ENCODE assay signal across 1 cellular context in genomic region chr9:129109952-129110739, GRCh38.
TF ChIP-seq lines count a peak whose summit lies in the region.

No MANE protein-coding gene starts in this region.

TF ChIP-seq in K562, 482 proteins besides CTCF, POLR2A, EP300 and RAD21 (continued from another document and continues in another):
- TF ChIP-seq CHD7 (IDR thresholded peaks at IDR 0.05; ENCODE audit: low read depth, low read length) (no peak), DPF2 (IDR thresholded peaks at IDR 0.05) (no peak), CXXC5 (CRISPR knock-in tag; IDR thresholded peaks at IDR 0.05) (peak; percentile 67), SFPQ (IDR thresholded peaks at IDR 0.05; ENCODE audit: low read depth, low read length) (no peak), CTCFL (IDR thresholded peaks at IDR 0.05; ENCODE audit: borderline replicate concordance, insufficient read depth, low read depth, low read length, poor library complexity, severe bottlenecking) (no peak), ZNF778 (CRISPR knock-in tag; IDR thresholded peaks at IDR 0.05) (no peak), E2F5 (CRISPR knock-in tag; IDR thresholded peaks at IDR 0.05) (0 out of 2 replicates have a peak, but pooled peaks have one; percentile 56), SREBF2 (CRISPR knock-in tag; IDR thresholded peaks at IDR 0.05) (no peak), CC2D1A (IDR thresholded peaks at IDR 0.05) (no peak), GATAD2B (IDR thresholded peaks at IDR 0.05; ENCODE audit: borderline replicate concordance) (no peak), CGGBP1 (CRISPR knock-in tag; IDR thresholded peaks at IDR 0.05) (no peak), DLX4 (CRISPR knock-in tag; IDR thresholded peaks at IDR 0.05) (no peak), SRSF9 (IDR thresholded peaks at IDR 0.05; ENCODE audit: borderline replicate concordance, low read depth, low read length) (no peak), RBM39 (optimal IDR thresholded peaks at IDR 0.05; ENCODE audit: low read depth, low read length) (no peak), ZNF407 (IDR thresholded peaks at IDR 0.05; ENCODE audit: low read depth) (no peak), E2F6 (IDR thresholded peaks at IDR 0.05; ENCODE audit: borderline replicate concordance in 1 of 2, extremely low read depth in 1 of 2, insufficient read depth in 1 of 2, insufficient read length in 1 of 2, low read depth in 1 of 2, low read length in 1 of 2, poor library complexity in 1 of 2, severe bottlenecking in 1 of 2) (peak in 1 of 2 experiments; percentile 13), ZNF644 (tag; IDR thresholded peaks at IDR 0.05; ENCODE audit: low read depth) (no peak), ARID1B (IDR thresholded peaks at IDR 0.05) (no peak), MXD1 (CRISPR knock-in tag; IDR thresholded peaks at IDR 0.05; ENCODE audit: borderline replicate concordance, poor library complexity, severe bottlenecking) (no peak), ZFPM2 (CRISPR knock-in tag; IDR thresholded peaks at IDR 0.05) (no peak), MBD2 (IDR thresholded peaks at IDR 0.05; ENCODE audit: borderline replicate concordance, low read depth) (no peak), SIRT6 (IDR thresholded peaks at IDR 0.05; ENCODE audit: low read depth, low read length) (no peak), HNRNPL (IDR thresholded peaks at IDR 0.05; ENCODE audit: low read depth, low read length) (no peak; the same call in 1 of the 2 replicates)
